In genomic region chr22:37760152-37760551, GRCh38 we compare ENCODE assay signal across 15 cellular contexts.
"Had no signal": no experiment of that assay in that cellular context is flagged by ENCODE, and none has a peak within 500 bp of the region (broad histone marks: within the 10 kb centered on the region; RNA-seq: fewer than 3 reads in every experiment).

No MANE protein-coding gene starts in this region.

- H3K4me1 ChIP-seq: testis had no signal

- H3K4me3 ChIP-seq: heart left ventricle, ovary, stomach, testis, upper lobe of left lung had no signal

- H3K36me3 ChIP-seq: ovary had no signal

- DNase-seq: activated B cell treated with CpG ODN at 0.5 μM for 24 hours; activated CD4-positive, alpha-beta T cell treated with anti-CD3 and anti-CD28 coated beads for 48 hours; activated naive CD8-positive, alpha-beta T cell treated with anti-CD3 and anti-CD28 coated beads, Interleukin-2, amount 50 U/mL, for 24 hours; dermis blood vessel endothelial cell; effector memory CD8-positive, alpha-beta T cell; heart left ventricle; left cardiac atrium; naive B cell; ovary; stimulated activated CD4-positive, alpha-beta T cell treated with anti-CD3 and anti-CD28 coated beads, Interleukin-12 subunit alpha, Interleukin-12 subunit beta, amount 100 ng/mL, for 4 hours; stimulated activated CD4-positive, alpha-beta T cell treated with anti-CD3 and anti-CD28 coated beads, Interleukin-2, amount 100 ng/mL, for 24 hours; stomach; T-helper 2 cell; testis; upper lobe of left lung had no signal

- H3K27ac ChIP-seq: heart left ventricle, ovary, stomach, testis had no signal

- H3K9me3 ChIP-seq: heart left ventricle, ovary, stomach, testis, upper lobe of left lung had no signal

- H3K27me3 ChIP-seq: heart left ventricle, ovary, stomach, testis, upper lobe of left lung had no signal

- ATAC-seq: activated naive CD8-positive, alpha-beta T cell treated with anti-CD3 and anti-CD28 coated beads, Interleukin-2, amount 50 U/mL, for 24 hours; effector memory CD8-positive, alpha-beta T cell; heart left ventricle; left cardiac atrium had no signal
